33 cellular contexts compared by ENCODE assay signal in genomic region chr15:73859236-73859635, GRCh38. TPM values are rescaled to one million over a fixed set of nuclear protein-coding genes. Genes with fewer than 3 reads are reported as not detected.
"Had no signal": no experiment of that assay in that cellular context is flagged by ENCODE, and none has a peak within 500 bp of the region (broad histone marks: within the 10 kb centered on the region; RNA-seq: fewer than 3 reads in every experiment).

No MANE protein-coding gene starts in this region.

- H3K27ac ChIP-seq: brain microvascular endothelial cell, KMS-11, Peyer's patch had no signal

- DNase-seq: activated CD4-positive, alpha-beta T cell treated with anti-CD3 and anti-CD28 coated beads, Interleukin-2, amount 10 ng/mL, durations not matched to agents 24 days and 14 days; activated CD4-positive, alpha-beta T cell treated with anti-CD3 and anti-CD28 coated beads, Interleukin-2, amount 50 U/mL, for 4 hours; activated CD8-positive, alpha-beta T cell treated with anti-CD3 and anti-CD28 coated beads for 36 hours; activated effector memory CD4-positive, alpha-beta T cell treated with anti-CD3 and anti-CD28 coated beads, Interleukin-2, amount 50 U/mL, for 16 hours; activated naive CD4-positive, alpha-beta T cell; activated naive CD4-positive, alpha-beta T cell treated with anti-CD3 and anti-CD28 coated beads, Interleukin-2, amount 50 U/mL, for 16 hours; activated naive CD8-positive, alpha-beta T cell treated with anti-CD3 and anti-CD28 coated beads for 36 hours; activated T-cell treated with anti-CD3 and anti-CD28 coated beads, Interleukin-2, amount 50 U/mL, for 1 hour; activated T-cell treated with anti-CD3 and anti-CD28 coated beads, Interleukin-2, amount 50 U/mL, for 72 hours; amniotic stem cell; aorta; brain microvascular endothelial cell; central memory CD4-positive, alpha-beta T cell; NCI-H1092 treated with DMSO at 0.1 percent for 48 hours; NCI-H1417; NCI-H146; NCI-H187; NCI-H2029 treated with DMSO at 0.1 percent for 48 hours; NCI-H2107; NCI-H2171; NCI-H510A; NCI-H526; NCI-H748 treated with DMSO at 0.1 percent for 48 hours; NK-92 treated with Interleukin-12 subunit alpha and Interleukin-12 subunit beta, amount 100 ng/mL, for 24 hours; PC-3; RPMI8226 had no signal

- H3K9me3 ChIP-seq: Peyer's patch had no signal

- H3K4me3 ChIP-seq: Peyer's patch had no signal

- H3K36me3 ChIP-seq: brain microvascular endothelial cell, Peyer's patch had no signal

- H3K27me3 ChIP-seq: Peyer's patch had no signal

- H3K9ac ChIP-seq: KMS-11 had no signal

- ATAC-seq: activated CD8-positive, alpha-beta T cell treated with anti-CD3 and anti-CD28 coated beads for 36 hours; activated T-cell treated with anti-CD3 and anti-CD28 coated beads, Interleukin-2, amount 50 U/mL, for 72 hours; activated T-helper 17 cell treated with anti-CD3 and anti-CD28 coated beads, Interleukin-2, amount 50 U/mL, for 72 hours; PC-3; Right ventricle myocardium inferior had no signal

- H3K4me2 ChIP-seq: KMS-11 had no signal

- H3K4me1 ChIP-seq: Peyer's patch had no signal

RNA-seq across cellular contexts. Expression of gene TBC1D21, which starts 14.1 kb away (rescaled TPM):
- total RNA-seq: activated CD4-positive, alpha-beta T cell treated with anti-CD3 and anti-CD28 coated beads, Interleukin-2, amount 10 ng/mL, durations not matched to agents 24 days and 14 days; activated CD8-positive, alpha-beta memory T cell treated with anti-CD3 and anti-CD28 coated beads for 36 hours; activated CD8-positive, alpha-beta T cell treated with anti-CD3 and anti-CD28 coated beads for 36 hours; activated naive CD8-positive, alpha-beta T cell treated with anti-CD3 and anti-CD28 coated beads for 36 hours; activated T-cell treated with anti-CD3 and anti-CD28 coated beads, Interleukin-2, amount 50 U/mL, for 72 hours; activated T-helper 17 cell treated with anti-CD3 and anti-CD28 coated beads, Interleukin-2, amount 50 U/mL, for 72 hours; aorta; M059J; PC-3; Peyer's patch; Right ventricle myocardium inferior; T-helper 1 cell treated with Interleukin-12 subunit alpha and Interleukin-12 subunit beta and Interleukin-4 antibody, amounts not matched to agents 30 ng/mL and 1 ng/mL, for 36 hours had no signal
